19 cellular contexts compared by ENCODE assay signal in genomic region chr1:54046671-54047383, GRCh38. TPM values are rescaled to one million over a fixed set of nuclear protein-coding genes. Genes with fewer than 3 reads are reported as not detected.
DNase-seq lines count a peak whose midpoint lies in the region; ATAC-seq, FAIRE-seq and TF ChIP-seq lines count a peak whose summit lies in the region.
"Had no signal": no experiment of that assay in that cellular context is flagged by ENCODE, and none has a peak within 500 bp of the region (broad histone marks: within the 10 kb centered on the region; RNA-seq: fewer than 3 reads in every experiment).

No MANE protein-coding gene starts in this region.

- H3K4me2 ChIP-seq in BLaER1 (peak overlapping the region; percentile 41), MM.1S (ENCODE audit: low read depth, low read length) (peak overlapping the region; percentile 66), smooth muscle cell (no peak overlapping the region)

- H3K9ac ChIP-seq in BLaER1, result no peak overlapping the region
- H3K9ac ChIP-seq in MM.1S (ENCODE audit: low read length), result no peak overlapping the region; the same call in 1 of the 2 replicates
- no peak overlapping the region for H3K9ac ChIP-seq in kidney (ENCODE audit: low read length in 2 of 2)
- H3K9ac ChIP-seq in smooth muscle cell (ENCODE audit: low read depth), result no peak overlapping the region

- peaks cover 46% of the 10 kb centered on the region for H3K4me1 Mint-ChIP-seq in activated CD8-positive, alpha-beta T cell treated with anti-CD3 and anti-CD28 coated beads for 36 hours (ENCODE audit: low read depth)
- H3K4me1 Mint-ChIP-seq: neural crest cell had no signal

- H3K4me3 Mint-ChIP-seq in activated CD8-positive, alpha-beta T cell treated with anti-CD3 and anti-CD28 coated beads for 36 hours, result no peak overlapping the region
- H3K4me3 Mint-ChIP-seq: neural crest cell had no signal

- 81% methylated on average over 7 of the region's 7 CpGs for WGBS in smooth muscle cell (ENCODE audit: low lambda C conversion rate)

- H3K27me3 ChIP-seq in BLaER1 (no peaks in the 10 kb centered on the region), MM.1S (replicated peaks; ENCODE audit: insufficient read depth, low read length) (no peaks in the 10 kb centered on the region), smooth muscle cell (ENCODE audit: low read depth) (no peaks in the 10 kb centered on the region)

- no peaks in the 10 kb centered on the region for H3K27me3 Mint-ChIP-seq in activated CD8-positive, alpha-beta T cell treated with anti-CD3 and anti-CD28 coated beads for 36 hours

- H3F3A ChIP-seq in MM.1S (ENCODE audit: insufficient read depth, low read length) (peaks cover 9% of the 10 kb centered on the region), smooth muscle cell (ENCODE audit: low read depth) (no peaks in the 10 kb centered on the region)

- no peaks in the 10 kb centered on the region for H3K9me2 ChIP-seq in MM.1S (replicated peaks; ENCODE audit: insufficient read depth, low read length)

- H3K4me1 ChIP-seq in BLaER1 (peaks cover 29% of the 10 kb centered on the region), MM.1S (ENCODE audit: low read length) (peaks cover 26% of the 10 kb centered on the region), kidney (ENCODE audit: control insufficient read depth in 1 of 2, insufficient read depth in 1 of 2, low read depth in 1 of 2, low read length in 2 of 2) (peaks cover 11 to 14% of the 10 kb centered on the region in 2 donors), smooth muscle cell (ENCODE audit: low read depth) (peaks cover 8% of the 10 kb centered on the region)

- no peak for ATAC-seq in activated CD8-positive, alpha-beta T cell treated with anti-CD3 and anti-CD28 coated beads for 36 hours

- FAIRE-seq in kidney (lab: Jason Lieb, UNC), result no peak
- FAIRE-seq: frontal cortex, G401.6, islet of Langerhans had no signal

- H3K4me3 ChIP-seq in BLaER1, result no peak overlapping the region
- peak overlapping the region; percentile 34 for H3K4me3 ChIP-seq in MM.1S (ENCODE audit: low read length)
- H3K4me3 ChIP-seq in fibroblast of pulmonary artery (replicated peaks; ENCODE audit: low read depth, low read length), result no peak overlapping the region
- H3K4me3 ChIP-seq in kidney (ENCODE audit: low read length in 2 of 2), result no peak overlapping the region
- no peak overlapping the region for H3K4me3 ChIP-seq in smooth muscle cell
- H3K4me3 ChIP-seq: coronary artery, SK-N-MC had no signal

- peak overlapping the region; percentile 71 for H3K27ac Mint-ChIP-seq in activated CD8-positive, alpha-beta T cell treated with anti-CD3 and anti-CD28 coated beads for 36 hours

- H4K20me1 ChIP-seq in BLaER1 (peaks cover 65% of the 10 kb centered on the region), MM.1S (ENCODE audit: insufficient read depth, low read length) (no peaks in the 10 kb centered on the region; the same call in 1 of the 2 replicates), smooth muscle cell (ENCODE audit: low read depth) (peaks cover 83% of the 10 kb centered on the region)

- no peaks in the 10 kb centered on the region for H3K9me3 Mint-ChIP-seq in activated CD8-positive, alpha-beta T cell treated with anti-CD3 and anti-CD28 coated beads for 36 hours
- H3K9me3 Mint-ChIP-seq: neural crest cell had no signal

- peaks cover 38% of the 10 kb centered on the region for H3K36me3 ChIP-seq in BLaER1
- no peaks in the 10 kb centered on the region; the same call in 1 of the 2 replicates for H3K36me3 ChIP-seq in MM.1S (replicated peaks; ENCODE audit: insufficient read depth, low read length)
- peaks cover 4 to 14% of the 10 kb centered on the region in 2 donors for H3K36me3 ChIP-seq in kidney (ENCODE audit: control insufficient read depth in 1 of 2, insufficient read depth in 2 of 2, low read length in 2 of 2)
- peaks cover 10% of the 10 kb centered on the region for H3K36me3 ChIP-seq in smooth muscle cell (ENCODE audit: low read depth)

- TF ChIP-seq CTCF in MM.1S (IDR thresholded peaks at IDR 0.05; ENCODE audit: low read length), result no peak
- no peak for TF ChIP-seq CTCF in activated CD8-positive, alpha-beta T cell treated with anti-CD3 and anti-CD28 coated beads for 36 hours (IDR thresholded peaks at IDR 0.05)
- no peak for TF ChIP-seq CTCF in fibroblast of pulmonary artery (IDR thresholded peaks at IDR 0.05; ENCODE audit: low read length, missing control alignments)
- TF ChIP-seq CTCF in kidney (IDR thresholded peaks at IDR 0.05; ENCODE audit: borderline replicate concordance, extremely low read depth, insufficient read depth), result no peak
- TF ChIP-seq CTCF in smooth muscle cell (IDR thresholded peaks at IDR 0.05; ENCODE audit: borderline replicate concordance, insufficient read depth, poor library complexity, severe bottlenecking), result no peak

- peaks cover 15% of the 10 kb centered on the region for H3K36me3 Mint-ChIP-seq in activated CD8-positive, alpha-beta T cell treated with anti-CD3 and anti-CD28 coated beads for 36 hours (ENCODE audit: low read depth)

- H3K27ac ChIP-seq in BLaER1 (no peak overlapping the region), MM.1S (ENCODE audit: low read length) (peak overlapping the region; percentile 75; the same call in 1 of the 2 replicates), kidney (ENCODE audit: low read depth in 2 of 2, low read length in 2 of 2) (no peak overlapping the region), smooth muscle cell (ENCODE audit: low read depth) (no peak overlapping the region)
- H3K27ac ChIP-seq: coronary artery, SK-N-MC had no signal

- DNase-seq in MM.1S, result no peak
- no peak for DNase-seq in activated CD8-positive, alpha-beta T cell treated with anti-CD3 and anti-CD28 coated beads for 36 hours
- DNase-seq in fibroblast of pulmonary artery (ENCODE audit: low read depth), result peak; percentile 18
- no peak for DNase-seq in kidney
- no peak for DNase-seq in retina
- DNase-seq in NCI-H2196 treated with DMSO at 0.1 percent for 48 hours (lab: John Stamatoyannopoulos, UW; ENCODE audit: unreplicated experiment), result no peak
- no peak for DNase-seq in smooth muscle cell (lab: John Stamatoyannopoulos, UW; ENCODE audit: unreplicated experiment)
- DNase-seq: activated CD4-positive, alpha-beta T cell treated with anti-CD3 and anti-CD28 coated beads for 48 hours; activated gamma-delta T cell treated with Interleukin-2 at 50 U/mL for 16 hours; NK-92 treated with Interleukin-12 subunit alpha and Interleukin-12 subunit beta, amount 100 ng/mL, for 24 hours; stimulated activated CD4-positive, alpha-beta T cell treated with anti-CD3 and anti-CD28 coated beads, Interleukin-12 subunit alpha, Interleukin-12 subunit beta, amount 100 ng/mL, for 4 hours had no signal

- no peak overlapping the region for H2AFZ ChIP-seq in MM.1S (ENCODE audit: low read length)
- no peak overlapping the region for H2AFZ ChIP-seq in smooth muscle cell (ENCODE audit: low read depth)

- H3K9me3 ChIP-seq in BLaER1 (no peaks in the 10 kb centered on the region), MM.1S (replicated peaks; ENCODE audit: insufficient read depth, low read length) (no peaks in the 10 kb centered on the region), kidney (ENCODE audit: control insufficient read depth in 1 of 2, low read length in 2 of 2) (no peaks in the 10 kb centered on the region), smooth muscle cell (replicated peaks; ENCODE audit: low read depth) (no peaks in the 10 kb centered on the region)

- peaks cover 87% of the 10 kb centered on the region for H3K79me2 ChIP-seq in MM.1S (ENCODE audit: low read length)
- H3K79me2 ChIP-seq in smooth muscle cell (ENCODE audit: low read depth), result peaks cover 70% of the 10 kb centered on the region

- POLR2A ChIA-PET in activated CD8-positive, alpha-beta T cell treated with anti-CD3 and anti-CD28 coated beads for 36 hours (lab: Charles Lee), result no interaction called here

- intact Hi-C loops in activated CD8-positive, alpha-beta T cell treated with anti-CD3 and anti-CD28 coated beads for 36 hours (cut with micrococcal nuclease), result no loop called here
- intact Hi-C loops in kidney (cut with DNase I), result no loop called here

- CTCF ChIA-PET in activated CD8-positive, alpha-beta T cell treated with anti-CD3 and anti-CD28 coated beads for 36 hours (lab: Charles Lee), result interaction anchor here (3.2 kb wide), 1 partner anchor 35 kb away, joined by 14 read pairs; no protein-coding TSS in a partner anchor

RNA-seq across cellular contexts. Expression of gene TMEM59, which starts 6.2 kb away (rescaled TPM):
- total RNA-seq in activated CD8-positive, alpha-beta T cell treated with anti-CD3 and anti-CD28 coated beads for 36 hours, result 100 to 1,000 TPM in 1 of 2 experiments, 10 to 100 TPM in 1; 93.4 to 109 TPM
- 475 TPM for total RNA-seq in kidney
- 521 TPM for polyA plus RNA-seq in kidney (ENCODE audit: insufficient read depth, low read depth, low replicate concordance)
- 358 and 402 TPM in 2 replicates for total RNA-seq in smooth muscle cell
- 427 and 444 TPM in 2 replicates for polyA plus RNA-seq in smooth muscle cell

RNA-seq across cellular contexts. Expression of gene TCEANC2, which starts 6.6 kb away (rescaled TPM):
- 10 to 100 TPM; 11.1 to 11.2 TPM for total RNA-seq in activated CD8-positive, alpha-beta T cell treated with anti-CD3 and anti-CD28 coated beads for 36 hours
- total RNA-seq in kidney (5.1 TPM), smooth muscle cell (2.1 and 4.9 TPM in 2 replicates)
- polyA plus RNA-seq in kidney (ENCODE audit: insufficient read depth, low read depth, low replicate concordance) (3.1 TPM), smooth muscle cell (2.3 and 4.6 TPM in 2 replicates)

RNA-seq across cellular contexts. Expression of gene LDLRAD1, which starts 28.8 kb away (rescaled TPM):
- not detected for total RNA-seq in activated CD8-positive, alpha-beta T cell treated with anti-CD3 and anti-CD28 coated beads for 36 hours
- total RNA-seq in kidney, result not detected
- polyA plus RNA-seq in kidney (ENCODE audit: insufficient read depth, low read depth, low replicate concordance), result not detected
- total RNA-seq in smooth muscle cell, result not detected in 2 replicates
- polyA plus RNA-seq in smooth muscle cell, result not detected in 2 replicates
- total RNA-seq: frontal cortex, neural crest cell had no signal
- polyA plus RNA-seq: BJ had no signal
